30 cellular contexts compared by ENCODE assay signal in genomic region chr2:48792030-48792429, GRCh38. TPM values are rescaled to one million over a fixed set of nuclear protein-coding genes. Genes with fewer than 3 reads are reported as not detected.
"Had no signal": no experiment of that assay in that cellular context is flagged by ENCODE, and none has a peak within 500 bp of the region (broad histone marks: within the 10 kb centered on the region; RNA-seq: fewer than 3 reads in every experiment).

No MANE protein-coding gene starts in this region.

- H3K27ac Mint-ChIP-seq: memory B cell; mesothelial cell of epicardium; naive B cell; natural killer cell treated with Interleukin-12 subunit alpha and Interleukin-12 subunit beta and Interleukin-15 and Interleukin-18, amount 100 ng/mL, for 72 hours; stimulated activated naive B cell treated with anti-CD40 and anti-IgM and Interleukin-4, amounts not matched to agents 10 μg/mL and 1 μg/mL and 100 μg/mL, for 72 hours; stimulated activated naive CD8-positive, alpha-beta T cell treated with anti-CD3 and anti-CD28 coated beads, Interleukin-15, Interleukin-2, amounts not matched to agents 100 ng/mL and 50 ng/mL, for 24 hours had no signal

- H3K9me3 ChIP-seq: gastrocnemius medialis, mucosa of descending colon, ovary, psoas muscle, spleen, thoracic aorta, tibial nerve, upper lobe of left lung had no signal

- ATAC-seq: gastrocnemius medialis; left lobe of liver; mucosa of descending colon; natural killer cell treated with Interleukin-12 subunit alpha and Interleukin-12 subunit beta and Interleukin-15 and Interleukin-18, amount 100 ng/mL, for 72 hours; psoas muscle; right cardiac atrium; stimulated activated naive B cell treated with anti-CD40 and anti-IgM and Interleukin-4, amounts not matched to agents 10 μg/mL and 1 μg/mL and 100 μg/mL, for 72 hours had no signal

- H3K27me3 Mint-ChIP-seq: natural killer cell treated with Interleukin-12 subunit alpha and Interleukin-12 subunit beta and Interleukin-15 and Interleukin-18, amount 100 ng/mL, for 72 hours had no signal

- H3K4me3 Mint-ChIP-seq: memory B cell; mesothelial cell of epicardium; naive B cell; natural killer cell treated with Interleukin-12 subunit alpha and Interleukin-12 subunit beta and Interleukin-15 and Interleukin-18, amount 100 ng/mL, for 72 hours; stimulated activated naive B cell treated with anti-CD40 and anti-IgM and Interleukin-4, amounts not matched to agents 10 μg/mL and 1 μg/mL and 100 μg/mL, for 72 hours; stimulated activated naive CD8-positive, alpha-beta T cell treated with anti-CD3 and anti-CD28 coated beads, Interleukin-15, Interleukin-2, amounts not matched to agents 100 ng/mL and 50 ng/mL, for 24 hours had no signal

- H3K4me1 ChIP-seq: gastrocnemius medialis, psoas muscle, spleen, tibial nerve, upper lobe of left lung had no signal

- H3K4me1 Mint-ChIP-seq: memory B cell; naive B cell; stimulated activated naive B cell treated with anti-CD40 and anti-IgM and Interleukin-4, amounts not matched to agents 10 μg/mL and 1 μg/mL and 100 μg/mL, for 72 hours had no signal

- H3K27me3 ChIP-seq: dorsolateral prefrontal cortex, gastrocnemius medialis, ovary, spleen, tibial nerve, upper lobe of left lung had no signal

- DNase-seq: dorsolateral prefrontal cortex; effector CD4-positive, alpha-beta T cell; foreskin fibroblast; gastrocnemius medialis; head of caudate nucleus; kidney; mucosa of descending colon; naive B cell; occipital lobe; ovary; posterior cingulate gyrus; psoas muscle; right cardiac atrium; spleen; stimulated activated CD4-positive, alpha-beta T cell treated with anti-CD3 and anti-CD28 coated beads, Interleukin-2, amount 100 ng/mL, for 48 hours; stimulated activated naive B cell treated with anti-CD40 and anti-IgM and Interleukin-4, amounts not matched to agents 10 μg/mL and 1 μg/mL and 100 μg/mL, for 72 hours; upper lobe of left lung had no signal

- H3K36me3 ChIP-seq: gastrocnemius medialis, ovary, spleen, thoracic aorta, tibial nerve, upper lobe of left lung had no signal

- H3K4me3 ChIP-seq: dorsolateral prefrontal cortex, gastrocnemius medialis, lung, mucosa of descending colon, ovary, psoas muscle, skin epidermis, spleen, thoracic aorta, tibial nerve, upper lobe of left lung had no signal

- H3K27ac ChIP-seq: gastrocnemius medialis, ovary, psoas muscle, skin epidermis, spleen, thoracic aorta, tibial nerve, upper lobe of left lung had no signal

- H3K36me3 Mint-ChIP-seq: memory B cell; mesothelial cell of epicardium; naive B cell; natural killer cell treated with Interleukin-12 subunit alpha and Interleukin-12 subunit beta and Interleukin-15 and Interleukin-18, amount 100 ng/mL, for 72 hours; stimulated activated naive B cell treated with anti-CD40 and anti-IgM and Interleukin-4, amounts not matched to agents 10 μg/mL and 1 μg/mL and 100 μg/mL, for 72 hours had no signal

- FAIRE-seq: colon, kidney, urothelium cell line had no signal

RNA-seq across cellular contexts. Expression of gene LHCGR, which starts 36.5 kb away (rescaled TPM):
- total RNA-seq: gastrocnemius medialis; kidney; left lobe of liver; liver; mucosa of descending colon; natural killer cell treated with Interleukin-12 subunit alpha and Interleukin-12 subunit beta and Interleukin-15 and Interleukin-18, amount 100 ng/mL, for 72 hours; psoas muscle; renal cortical epithelial cell; right cardiac atrium; spleen; thoracic aorta had no signal
- polyA plus RNA-seq: liver had no signal
